8 cellular contexts compared by ENCODE assay signal in the genomic region with DNA sequence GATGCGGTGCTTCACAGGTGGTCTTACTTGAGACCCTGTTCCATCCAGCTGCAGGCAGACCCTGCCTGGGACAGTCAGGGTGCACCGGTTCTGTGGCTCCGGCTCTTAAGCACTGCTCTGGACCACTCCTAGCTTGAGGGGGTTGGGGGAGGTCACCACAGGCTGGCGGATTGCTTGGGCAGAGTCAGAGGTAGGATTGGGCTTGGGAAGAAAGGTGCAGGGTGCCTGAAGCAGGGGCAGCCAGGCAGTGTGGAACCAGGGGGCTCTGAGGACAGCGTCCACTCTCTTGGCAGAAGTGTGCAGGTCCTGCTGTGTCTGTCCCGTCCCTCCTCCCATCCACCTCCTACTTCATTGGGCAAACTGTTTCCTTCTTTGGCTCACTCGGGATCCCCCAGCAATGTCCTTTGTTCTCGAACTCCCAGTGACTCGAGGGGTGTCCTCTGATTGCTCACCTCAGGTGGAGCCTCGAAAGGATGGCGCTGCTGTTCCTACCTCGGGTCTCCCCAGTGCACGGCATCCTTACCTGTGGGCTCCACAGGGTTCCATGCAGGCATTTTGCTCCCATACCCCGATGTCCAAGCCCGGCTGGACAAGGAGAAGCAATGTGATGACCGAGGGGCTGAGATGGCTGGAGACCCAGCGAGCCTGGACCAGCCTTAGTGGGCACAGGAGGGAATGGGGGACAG. TPM values are rescaled to one million over a fixed set of nuclear protein-coding genes. Genes with fewer than 3 reads are reported as not detected.
DNase-seq lines count a peak whose midpoint lies in the region; ATAC-seq and TF ChIP-seq lines count a peak whose summit lies in the region.

No MANE protein-coding gene starts in this region.

- no peaks in the 10 kb centered on the region for H3K9me3 Mint-ChIP-seq in activated T-cell treated with anti-CD3 and anti-CD28 coated beads, Interleukin-2, amount 50 U/mL, for 72 hours

- H3K4me1 Mint-ChIP-seq in activated T-cell treated with anti-CD3 and anti-CD28 coated beads, Interleukin-2, amount 50 U/mL, for 72 hours (ENCODE audit: low read depth), result peaks cover 52% of the 10 kb centered on the region

- no peaks in the 10 kb centered on the region for H3K9me3 ChIP-seq in right lobe of liver
- H3K9me3 ChIP-seq in thymus (ENCODE audit: control insufficient read depth), result no peaks in the 10 kb centered on the region

- H3K36me3 ChIP-seq in right lobe of liver (peaks cover 0 to 7% (median 2%) of the 10 kb centered on the region in 4 donors), thymus (ENCODE audit: control insufficient read depth, insufficient read depth) (no peaks in the 10 kb centered on the region)

- intact Hi-C loops in right lobe of liver (cut with DNase I), result no loop called here

- H3K4me1 ChIP-seq in right lobe of liver (peaks cover 0 to 30% (median 16%) of the 10 kb centered on the region in 4 donors), thymus (ENCODE audit: control insufficient read depth, insufficient read depth, low read length) (peaks cover 8% of the 10 kb centered on the region)

- in situ Hi-C loops in astrocyte of the cerebellum (cut with HindIII; ENCODE audit: low sequenced_read_pairs), result no loop called here

- H3K36me3 Mint-ChIP-seq in activated T-cell treated with anti-CD3 and anti-CD28 coated beads, Interleukin-2, amount 50 U/mL, for 72 hours (ENCODE audit: insufficient read depth in 2 of 2), result no peaks in the 10 kb centered on the region

- peak overlapping the region; percentile 88 to 92 for H3K4me3 Mint-ChIP-seq in activated T-cell treated with anti-CD3 and anti-CD28 coated beads, Interleukin-2, amount 50 U/mL, for 72 hours

- H3K27me3 ChIP-seq in right lobe of liver (no peaks in the 10 kb centered on the region), thymus (ENCODE audit: control insufficient read depth, insufficient read depth) (peaks cover 14% of the 10 kb centered on the region)

- TF ChIP-seq POLR2A in right lobe of liver (IDR thresholded peaks at IDR 0.05), result no peak

- H3K27me3 Mint-ChIP-seq in activated T-cell treated with anti-CD3 and anti-CD28 coated beads, Interleukin-2, amount 50 U/mL, for 72 hours (ENCODE audit: low read depth), result peaks cover 5% of the 10 kb centered on the region

- DNase-seq in activated T-cell treated with anti-CD3 and anti-CD28 coated beads, Interleukin-2, amount 50 U/mL, for 72 hours, result no peak
- DNase-seq in activated T-cell treated with anti-CD3 and anti-CD28 coated beads, Interleukin-2, amount 50 U/mL, for 48 hours, result no peak
- DNase-seq in astrocyte of the cerebellum (ENCODE audit: low read depth), result no peak
- DNase-seq in right lobe of liver, result no peak
- DNase-seq in NCI-H2196 treated with DMSO at 0.1 percent for 48 hours (lab: John Stamatoyannopoulos, UW; ENCODE audit: unreplicated experiment), result no peak
- DNase-seq in ecto neural progenitor cell (ENCODE audit: low spot score), result no peak

- 59% methylated on average over 5 of the region's 17 CpGs for WGBS in right lobe of liver (ENCODE audit: insufficient coverage, low coverage, low lambda C conversion rate, missing lambda C conversion rate)
- WGBS in thymus, result 95% methylated on average over 17 of the region's 17 CpGs

- H3K4me3 ChIP-seq in astrocyte of the cerebellum (ENCODE audit: low read depth, low read length), result peak overlapping the region; percentile 84
- peak overlapping the region; percentile 90 to 97 (median 95) for H3K4me3 ChIP-seq in right lobe of liver
- peak overlapping the region; percentile 78 for H3K4me3 ChIP-seq in thymus (ENCODE audit: low read length)

- no peak overlapping the region for H3K27ac Mint-ChIP-seq in activated T-cell treated with anti-CD3 and anti-CD28 coated beads, Interleukin-2, amount 50 U/mL, for 72 hours

- TF ChIP-seq CTCF in astrocyte of the cerebellum (IDR thresholded peaks at IDR 0.05; ENCODE audit: low read depth, low read length, missing control alignments) (no peak), right lobe of liver (IDR thresholded peaks at IDR 0.05) (no peak)

- no peak for ATAC-seq in activated T-cell treated with anti-CD3 and anti-CD28 coated beads, Interleukin-2, amount 50 U/mL, for 72 hours (replicated peaks in 1 of 2)
- ATAC-seq in right lobe of liver (no peak), esophagus mucosa (no peak)

- H3K27ac ChIP-seq in right lobe of liver (no peak overlapping the region), thymus (ENCODE audit: low read depth) (no peak overlapping the region)

RNA-seq across cellular contexts. Expression of gene PDXK, which starts 1.8 kb away (rescaled TPM):
- 10 to 100 TPM; 87.9 to 99.5 TPM for total RNA-seq in activated T-cell treated with anti-CD3 and anti-CD28 coated beads, Interleukin-2, amount 50 U/mL, for 72 hours
- total RNA-seq in right lobe of liver, result 10 to 100 TPM; 52.9 to 87.5 (median 58.9) TPM
- 59.0 TPM for polyA plus RNA-seq in thymus
- total RNA-seq in esophagus mucosa, result 134 TPM

RNA-seq across cellular contexts. Expression of gene CSTB, which starts 55.4 kb away (rescaled TPM):
- 10 to 100 TPM; 30.7 to 32.3 TPM for total RNA-seq in activated T-cell treated with anti-CD3 and anti-CD28 coated beads, Interleukin-2, amount 50 U/mL, for 72 hours
- total RNA-seq in right lobe of liver, result 100 to 1,000 TPM in 1 of 6 experiments, 10 to 100 TPM in 5; 16.6 to 137 (median 23.2) TPM
- polyA plus RNA-seq in thymus, result 198 TPM
- 2,371 TPM for total RNA-seq in esophagus mucosa

Comparison
In these comparisons a context has a peak if more than half of its experiments do, and no peak if none do; other contexts are left out.
1. RNA of gene CSTB, which starts 55.4 kb away (total RNA-seq): 2,371 TPM in esophagus mucosa (single experiment); 30.7 to 32.3 TPM in activated T-cell treated with anti-CD3 and anti-CD28 coated beads, Interleukin-2, amount 50 U/mL, for 72 hours and 16.6 to 137 TPM in right lobe of liver; every median in the first group is over 10 times any median in the second.
2. Peak in every context shown above with its lines, with median percentiles within 50 percentile points of each other: H3K4me3 ChIP-seq.